In genomic region chr2:168529054-168529833, GRCh38 we compare ENCODE assay signal across 16 cellular contexts.
DNase-seq lines count a peak whose midpoint lies in the region; ATAC-seq, FAIRE-seq and TF ChIP-seq lines count a peak whose summit lies in the region.
"Had no signal": no experiment of that assay in that cellular context is flagged by ENCODE, and none has a peak within 500 bp of the region (broad histone marks: within the 10 kb centered on the region; RNA-seq: fewer than 3 reads in every experiment).

No MANE protein-coding gene starts in this region.

- CTCF ChIA-PET in PC-3 (lab: Charles Lee): no interaction called here
- CTCF ChIA-PET in OCI-LY7 (lab: Charles Lee; ENCODE audit: unreplicated experiment): interaction anchor here (0.6 kb wide), 1 partner anchor 83 kb away, joined by 3 read pairs; no protein-coding TSS in a partner anchor

- H3K9ac ChIP-seq in PC-3 (ENCODE audit: low read length): no peak overlapping the region

- H3K79me2 ChIP-seq in PC-3 (ENCODE audit: low read length): peaks cover 24% of the 10 kb centered on the region
- H3K79me2 ChIP-seq in OCI-LY7 (ENCODE audit: insufficient read depth, low read depth, low read length): no peaks in the 10 kb centered on the region

- H3K9me2 ChIP-seq in PC-3 (replicated peaks; ENCODE audit: low read length) (no peaks in the 10 kb centered on the region), OCI-LY7 (ENCODE audit: insufficient read depth, low read length) (no peaks in the 10 kb centered on the region)

- BruUV-seq in PC-3 (replicated peaks; lab: Mats Ljungman, UMichigan): no TSS peak
- BruUV-seq in OCI-LY7 (replicated peaks; lab: Mats Ljungman, UMichigan): no TSS peak

- H3K4me2 ChIP-seq in PC-3 (ENCODE audit: low read length): peak overlapping the region; percentile 35
- H3K4me2 ChIP-seq in OCI-LY7 (ENCODE audit: low read length): no peak overlapping the region

- no peaks in the 10 kb centered on the region for H3K36me3 ChIP-seq in PC-3 (ENCODE audit: low read depth, low read length)
- no peaks in the 10 kb centered on the region for H3K36me3 ChIP-seq in gastroesophageal sphincter
- no peaks in the 10 kb centered on the region for H3K36me3 ChIP-seq in OCI-LY7 (ENCODE audit: insufficient read depth, low read length)

- H2AFZ ChIP-seq in PC-3 (ENCODE audit: low read length) (no peak overlapping the region), OCI-LY7 (ENCODE audit: low read length) (no peak overlapping the region)

- TF ChIP-seq POLR2A in gastroesophageal sphincter (IDR thresholded peaks at IDR 0.05): no peak

- no peak overlapping the region for H3K27ac Mint-ChIP-seq in stimulated activated effector memory CD8-positive, alpha-beta T cell treated with anti-CD3 and anti-CD28 coated beads, Interleukin-12 subunit alpha, Interleukin-12 subunit beta, amount 100 ng/mL, for 72 hours
- H3K27ac Mint-ChIP-seq: activated CD4-positive, alpha-beta memory T cell treated with anti-CD3 and anti-CD28 coated beads, Interleukin-2, amount 10 ng/mL, durations not matched to agents 7 days and 5 days; activated naive CD4-positive, alpha-beta T cell treated with anti-CD3 and anti-CD28 coated beads, Interleukin-2, amount 10 ng/mL, durations not matched to agents 7 days and 5 days had no signal

- H3K4me3 Mint-ChIP-seq in stimulated activated effector memory CD8-positive, alpha-beta T cell treated with anti-CD3 and anti-CD28 coated beads, Interleukin-12 subunit alpha, Interleukin-12 subunit beta, amount 100 ng/mL, for 72 hours: no peak overlapping the region
- H3K4me3 Mint-ChIP-seq: activated CD4-positive, alpha-beta memory T cell treated with anti-CD3 and anti-CD28 coated beads, Interleukin-2, amount 10 ng/mL, durations not matched to agents 7 days and 5 days; activated naive CD4-positive, alpha-beta T cell treated with anti-CD3 and anti-CD28 coated beads, Interleukin-2, amount 10 ng/mL, durations not matched to agents 7 days and 5 days had no signal

- WGBS in gastroesophageal sphincter (ENCODE audit: low coverage in 1 of 2), 2 donors: 93 to 95% methylated on average over 2 of the region's 2 CpGs

- POLR2A ChIA-PET in PC-3 (lab: Charles Lee; ENCODE audit: unreplicated experiment): no interaction called here
- POLR2A ChIA-PET in OCI-LY7 (lab: Charles Lee): no interaction called here

- H3K36me3 Mint-ChIP-seq in stimulated activated effector memory CD8-positive, alpha-beta T cell treated with anti-CD3 and anti-CD28 coated beads, Interleukin-12 subunit alpha, Interleukin-12 subunit beta, amount 100 ng/mL, for 72 hours: no peaks in the 10 kb centered on the region

- H3K4me1 ChIP-seq in PC-3 (ENCODE audit: insufficient read depth, low read length) (peaks cover 34% of the 10 kb centered on the region), gastroesophageal sphincter (peaks cover 13 to 82% (median 27%) of the 10 kb centered on the region in 3 donors), OCI-LY7 (ENCODE audit: insufficient read depth, low read length, poor library complexity, severe bottlenecking) (peaks cover 17% of the 10 kb centered on the region)

- H3K27ac ChIP-seq in PC-3 (ENCODE audit: low read length) (peak overlapping the region; percentile 37), gastroesophageal sphincter (peak overlapping the region; percentile 29 to 76 (median 58)), OCI-LY7 (ENCODE audit: low read depth, low read length, poor library complexity, severe bottlenecking) (no peak overlapping the region), caudate nucleus (ENCODE audit: low read depth, low read length) (no peak overlapping the region)

- no peak for TF ChIP-seq EP300 in gastroesophageal sphincter (IDR thresholded peaks at IDR 0.05)

- H3K9me3 Mint-ChIP-seq in stimulated activated effector memory CD8-positive, alpha-beta T cell treated with anti-CD3 and anti-CD28 coated beads, Interleukin-12 subunit alpha, Interleukin-12 subunit beta, amount 100 ng/mL, for 72 hours: no peaks in the 10 kb centered on the region

- intact Hi-C loops in PC-3 (cut with micrococcal nuclease): loop anchor here (5.0 kb wide), 1 partner anchor 72 kb away; the partner anchor contains the start of gene CERS6
- intact Hi-C loops in OCI-LY7 (cut with micrococcal nuclease; ENCODE audit: unreplicated experiment): no loop called here

- peaks cover 22% of the 10 kb centered on the region for H3K4me1 Mint-ChIP-seq in stimulated activated effector memory CD8-positive, alpha-beta T cell treated with anti-CD3 and anti-CD28 coated beads, Interleukin-12 subunit alpha, Interleukin-12 subunit beta, amount 100 ng/mL, for 72 hours

- no peak overlapping the region for H3K4me3 ChIP-seq in PC-3 (ENCODE audit: low read length)
- H3K4me3 ChIP-seq in gastroesophageal sphincter: no peak overlapping the region
- no peak overlapping the region for H3K4me3 ChIP-seq in OCI-LY7 (ENCODE audit: low read depth, low read length, poor library complexity, severe bottlenecking)
- H3K4me3 ChIP-seq: coronary artery had no signal

- H3K9me3 ChIP-seq in PC-3 (ENCODE audit: low read length) (no peaks in the 10 kb centered on the region), gastroesophageal sphincter (no peaks in the 10 kb centered on the region), OCI-LY7 (ENCODE audit: low read length) (no peaks in the 10 kb centered on the region)

- H3F3A ChIP-seq in PC-3 (ENCODE audit: low read length, unreplicated experiment): no peaks in the 10 kb centered on the region

- H3K27me3 ChIP-seq in PC-3 (ENCODE audit: low read length) (no peaks in the 10 kb centered on the region), gastroesophageal sphincter (no peaks in the 10 kb centered on the region)

- ATAC-seq in PC-3 (peak; percentile 44), gastroesophageal sphincter (no peak)
- ATAC-seq in stimulated activated effector memory CD8-positive, alpha-beta T cell treated with anti-CD3 and anti-CD28 coated beads, Interleukin-12 subunit alpha, Interleukin-12 subunit beta, amount 100 ng/mL, for 72 hours: peak; percentile 34

- DNase-seq in SKM-1 treated with dmso at 0.1 percent for 144 hours (lab: John Stamatoyannopoulos, UW; ENCODE audit: unreplicated experiment) (peak; percentile 11), SKM-1 (lab: John Stamatoyannopoulos, UW; ENCODE audit: unreplicated experiment) (no peak), PC-3 (peak; percentile 50), OCI-LY7 (ENCODE audit: low spot score) (no peak), caudate nucleus (lab: John Stamatoyannopoulos, UW) (no peak), urothelium cell line (ENCODE audit: low spot score) (no peak)
- no peak for DNase-seq in stimulated activated effector memory CD8-positive, alpha-beta T cell treated with anti-CD3 and anti-CD28 coated beads, Interleukin-12 subunit alpha, Interleukin-12 subunit beta, amount 100 ng/mL, for 72 hours (ENCODE audit: low spot score in 2 of 2)
- DNase-seq: activated CD4-positive, alpha-beta memory T cell treated with anti-CD3 and anti-CD28 coated beads, Interleukin-2, amount 10 ng/mL, durations not matched to agents 7 days and 5 days; activated naive CD4-positive, alpha-beta T cell treated with anti-CD3 and anti-CD28 coated beads, Interleukin-2, amount 10 ng/mL, durations not matched to agents 7 days and 5 days; NCI-H1092; stimulated activated CD4-positive, alpha-beta T cell treated with anti-CD3 and anti-CD28 coated beads, Interleukin-12 subunit alpha, Interleukin-12 subunit beta, amount 100 ng/mL, for 4 hours had no signal

- TF ChIP-seq CTCF in PC-3 (conservative IDR thresholded peaks at IDR 0.05; ENCODE audit: low read depth, low read length): no peak
- TF ChIP-seq CTCF in gastroesophageal sphincter (IDR thresholded peaks at IDR 0.05): no peak
- no peak for TF ChIP-seq CTCF in OCI-LY7 (conservative IDR thresholded peaks at IDR 0.05; ENCODE audit: low read length)

- H4K20me1 ChIP-seq in PC-3 (ENCODE audit: low read length): no peaks in the 10 kb centered on the region
- H4K20me1 ChIP-seq in OCI-LY7 (ENCODE audit: insufficient read depth, low read length): no peaks in the 10 kb centered on the region

- FAIRE-seq in urothelium cell line (lab: Jason Lieb, UNC): no peak
- FAIRE-seq: A204.1, D721Med, islet of Langerhans had no signal

Comparison
In these comparisons a context has a peak if more than half of its experiments do, and no peak if none do; other contexts are left out.
1. DNase-seq: peak in SKM-1 treated with dmso at 0.1 percent for 144 hours (single experiment) and PC-3 (single experiment); none in SKM-1 (single experiment), stimulated activated effector memory CD8-positive, alpha-beta T cell treated with anti-CD3 and anti-CD28 coated beads, Interleukin-12 subunit alpha, Interleukin-12 subunit beta, amount 100 ng/mL, for 72 hours (0 of 2), OCI-LY7 (single experiment), caudate nucleus (0 of 61) and urothelium cell line (single experiment).
2. H3K27ac ChIP-seq: peak in PC-3 (single experiment) and gastroesophageal sphincter (4 of 4); none in OCI-LY7 (single experiment) and caudate nucleus (single experiment).